18 cellular contexts compared by ENCODE assay signal in the genomic region with DNA sequence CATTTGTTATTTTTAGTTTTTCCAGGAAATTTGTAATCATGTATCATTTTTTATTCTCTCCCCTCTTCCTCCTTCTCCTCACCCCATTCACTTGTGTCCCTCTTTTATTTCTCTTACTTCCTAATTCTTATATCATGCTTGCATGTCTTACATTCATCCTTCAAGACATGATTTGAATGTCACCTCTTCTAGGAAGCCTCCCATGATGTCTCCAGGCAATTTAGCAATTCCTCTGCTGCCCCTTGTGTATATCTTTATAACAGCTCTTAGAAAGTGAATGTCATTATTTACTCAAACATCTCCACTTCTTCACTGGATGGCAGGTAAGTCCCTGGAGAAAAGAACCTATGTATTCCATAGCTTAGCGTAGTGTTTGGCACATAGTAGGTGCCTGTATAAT. TPM values are rescaled to one million over a fixed set of nuclear protein-coding genes. Genes with fewer than 3 reads are reported as not detected.
DNase-seq lines count a peak whose midpoint lies in the region; ATAC-seq, FAIRE-seq and TF ChIP-seq lines count a peak whose summit lies in the region.
"Had no signal": no experiment of that assay in that cellular context is flagged by ENCODE, and none has a peak within 500 bp of the region (broad histone marks: within the 10 kb centered on the region; RNA-seq: fewer than 3 reads in every experiment).

No MANE protein-coding gene starts in this region.

- H3K9me2 ChIP-seq in Loucy (replicated peaks; ENCODE audit: low read depth, low read length), result no peaks in the 10 kb centered on the region

- H3K27me3 ChIP-seq in DND-41 (ENCODE audit: insufficient read depth, low read length, poor library complexity) (peaks cover 15% of the 10 kb centered on the region), Loucy (ENCODE audit: insufficient read depth, low read length, poor library complexity, severe bottlenecking) (no peaks in the 10 kb centered on the region), K562 (ENCODE audit: control insufficient read depth in 2 of 2, insufficient read depth in 2 of 2, low read length in 2 of 2) (peaks cover 32 to 47% of the 10 kb centered on the region in 2 experiments), right lobe of liver (no peaks in the 10 kb centered on the region)

- H3K4me2 ChIP-seq in DND-41 (ENCODE audit: insufficient read depth, low read length) (no peak overlapping the region), Loucy (ENCODE audit: low read depth, low read length, poor library complexity, severe bottlenecking) (no peak overlapping the region), K562 (ENCODE audit: insufficient read depth, low read length) (no peak overlapping the region)

- no TSS peak for BruUV-seq in K562 (replicated peaks; lab: Mats Ljungman, UMichigan)

- no peaks in the 10 kb centered on the region for H3K4me1 ChIP-seq in DND-41 (ENCODE audit: insufficient read depth, low read length)
- H3K4me1 ChIP-seq in Loucy (ENCODE audit: insufficient read depth, low read length, poor library complexity, severe bottlenecking), result no peaks in the 10 kb centered on the region
- peaks cover 0 to 4% of the 10 kb centered on the region in 2 experiments; a peak in 1 of 5 replicates for H3K4me1 ChIP-seq in K562 (replicated peaks in 1 of 2; ENCODE audit: control insufficient read depth in 2 of 2, insufficient read depth in 2 of 2, low read length in 2 of 2)
- no peaks in the 10 kb centered on the region for H3K4me1 ChIP-seq in right lobe of liver

- no peak for DNase-seq in DND-41
- no peak for DNase-seq in K562 (ENCODE audit: extremely low read depth in 1 of 4, low spot score in 3 of 4)
- DNase-seq in right lobe of liver, result no peak
- no peak for DNase-seq in frontal cortex (ENCODE audit: low spot score in 2 of 2)
- DNase-seq in sciatic nerve (ENCODE audit: low spot score), result no peak
- DNase-seq: heart right ventricle; KG1; NCI-H2081 treated with DMSO at 0.1 percent for 48 hours; NCI-H774; retina; stimulated activated naive B cell treated with anti-CD40 and anti-IgM and Interleukin-4, amounts not matched to agents 10 μg/mL and 1 μg/mL and 100 μg/mL, for 72 hours; uterus had no signal

- H3K36me3 ChIP-seq in DND-41 (ENCODE audit: insufficient read depth, low read length) (no peaks in the 10 kb centered on the region), Loucy (ENCODE audit: insufficient read depth, low read length) (no peaks in the 10 kb centered on the region), K562 (ENCODE audit: control insufficient read depth, insufficient read depth, low read length) (no peaks in the 10 kb centered on the region), right lobe of liver (peaks cover 0 to 10% (median 1%) of the 10 kb centered on the region in 4 donors)
- H3K36me3 ChIP-seq: heart right ventricle, uterus had no signal

- 0 out of 4 replicates have a peak, but pooled peaks of 1 of the 2 experiments have one; percentile 8 for TF ChIP-seq RAD21 in K562 (CRISPR knock-in tag; conservative IDR thresholded peaks at IDR 0.05 in 1 of 2, IDR thresholded peaks at IDR 0.05 in 1 of 2)

- FAIRE-seq in K562 (lab: Jason Lieb, UNC) (no peak), frontal cortex (lab: Jason Lieb, UNC) (no peak)
- FAIRE-seq: bronchial epithelial cell had no signal

- intact Hi-C loops in K562 (cut with micrococcal nuclease), result no loop called here
- intact Hi-C loops in right lobe of liver (cut with DNase I), result no loop called here
- intact Hi-C loops in sciatic nerve (cut with DNase I), result no loop called here

- no peaks in the 10 kb centered on the region for H4K20me1 ChIP-seq in DND-41 (ENCODE audit: insufficient read depth, low read length)
- no peaks in the 10 kb centered on the region for H4K20me1 ChIP-seq in Loucy (ENCODE audit: insufficient read depth, low read length, poor library complexity, severe bottlenecking)
- no peaks in the 10 kb centered on the region; the same call in 1 of the 2 replicates for H4K20me1 ChIP-seq in K562 (replicated peaks; ENCODE audit: control insufficient read depth, insufficient read depth, low read length)

- no peak for TF ChIP-seq POLR2A in K562 (conservative IDR thresholded peaks at IDR 0.05)
- TF ChIP-seq POLR2A in right lobe of liver (IDR thresholded peaks at IDR 0.05), result no peak

- POLR2A ChIA-PET in K562 (lab: Yijun Ruan, JAX), result interaction anchor here (1.3 kb wide), 1 partner anchor 9 kb away, joined by 5 read pairs; no protein-coding TSS in a partner anchor

- H3K79me2 ChIP-seq in DND-41 (ENCODE audit: insufficient read depth, low read length) (no peaks in the 10 kb centered on the region), Loucy (ENCODE audit: insufficient read depth, low read length) (no peaks in the 10 kb centered on the region), K562 (ENCODE audit: control insufficient read depth, insufficient read depth, low read length) (no peaks in the 10 kb centered on the region)

- CTCF ChIA-PET in K562 (lab: Yijun Ruan, JAX; ENCODE audit: low intra/inter-chr PET ratio), result no interaction called here

- in situ Hi-C loops in K562 (cut with MboI), result no loop called here

- ATAC-seq in DND-41 (ENCODE audit: insufficient read depth, low read depth) (no peak), K562 (no peak), right lobe of liver (no peak), HG03520 (IDR thresholded peaks at IDR 0.05; ENCODE audit: unreplicated experiment) (no peak), sciatic nerve (no peak), GM21381 (IDR thresholded peaks at IDR 0.05; ENCODE audit: unreplicated experiment) (no peak)
- ATAC-seq: heart right ventricle had no signal

- H2AFZ ChIP-seq in DND-41 (ENCODE audit: low read depth, low read length) (no peak overlapping the region), Loucy (ENCODE audit: low read length) (no peak overlapping the region), K562 (ENCODE audit: low read depth, low read length) (no peak overlapping the region)

- H3K27ac ChIP-seq in DND-41 (ENCODE audit: low read length) (no peak overlapping the region), K562 (ENCODE audit: extremely low read depth, low read depth, low read length) (no peak overlapping the region), right lobe of liver (no peak overlapping the region)
- H3K27ac ChIP-seq: heart right ventricle, uterus had no signal

- TF ChIP-seq CTCF in DND-41 (IDR thresholded peaks at IDR 0.05; ENCODE audit: borderline replicate concordance, extremely low read depth, low read length, poor library complexity, severe bottlenecking) (peak; percentile 33), Loucy (conservative IDR thresholded peaks at IDR 0.05; ENCODE audit: low read length) (peak; percentile 49), K562 (IDR thresholded peaks at IDR 0.05 in 2 of 3, conservative IDR thresholded peaks at IDR 0.05 in 1 of 3; ENCODE audit: insufficient read depth in 2 of 3, low read depth in 1 of 3, low read length in 3 of 3) (peak in 2 of 3 experiments; percentile 19 to 29; a peak in 3 of 6 replicates), right lobe of liver (IDR thresholded peaks at IDR 0.05) (peak in 3 of 4 donors; percentile 5 to 9 (median 8))

- no peaks in the 10 kb centered on the region for H3K9me1 ChIP-seq in K562 (ENCODE audit: control insufficient read depth, insufficient read depth, low read length)

- H3F3A ChIP-seq in Loucy (ENCODE audit: low read depth), result no peaks in the 10 kb centered on the region

- 0% methylated on average over 1 of the region's 1 CpG for WGBS in K562 (ENCODE audit: insufficient coverage, low coverage, missing lambda C conversion rate)
- WGBS in right lobe of liver (ENCODE audit: insufficient coverage, low coverage, low lambda C conversion rate, missing lambda C conversion rate), result 89% methylated on average over 1 of the region's 1 CpG

- H3K4me3 ChIP-seq in DND-41 (ENCODE audit: low read depth in 1 of 2, low read length in 2 of 2) (no peak overlapping the region), Loucy (ENCODE audit: low read length, poor library complexity, severe bottlenecking) (no peak overlapping the region), K562 (no peak overlapping the region), right lobe of liver (no peak overlapping the region)
- H3K4me3 ChIP-seq: heart right ventricle, uterus had no signal

- H3K9ac ChIP-seq in DND-41 (ENCODE audit: low read depth, low read length), result no peak overlapping the region
- H3K9ac ChIP-seq in Loucy (ENCODE audit: low read depth, low read length, poor library complexity, severe bottlenecking), result no peak overlapping the region
- no peak overlapping the region for H3K9ac ChIP-seq in K562 (ENCODE audit: insufficient read depth in 1 of 2, low read depth in 2 of 2, low read length in 2 of 2)

- H3K9me3 ChIP-seq in DND-41 (ENCODE audit: insufficient read depth, low read length, severe bottlenecking) (no peaks in the 10 kb centered on the region), Loucy (ENCODE audit: insufficient read depth, low read depth, low read length) (no peaks in the 10 kb centered on the region), K562 (replicated peaks; ENCODE audit: control insufficient read depth, insufficient read depth, low read depth, low read length) (no peaks in the 10 kb centered on the region), right lobe of liver (no peaks in the 10 kb centered on the region)
- H3K9me3 ChIP-seq: heart right ventricle, uterus had no signal

- TF ChIP-seq EP300 in K562 (IDR thresholded peaks at IDR 0.05; ENCODE audit: low read length), result no peak

RNA-seq across cellular contexts. Expression of a gene that starts 7.8 kb away (rescaled TPM):
- total RNA-seq in K562 (2011; cell fraction: chromatin; rRNA removed; ENCODE audit: low replicate concordance), result not detected in 2 replicates
- not detected in 2 replicates for total RNA-seq in K562 (2011; cell fraction: nucleolus; rRNA removed)
- total RNA-seq in K562 (2011; cell fraction: nucleoplasm; rRNA removed), result not detected in 2 replicates
- total RNA-seq in K562 (2014; rRNA removed) (not detected in 2 replicates), K562 (2014; rRNA removed; fragmentation: Illumina TruSeq; extraction: Trizol) (not detected in 2 replicates), K562 (2015; rRNA removed; fragmentation: Illumina TruSeq; extraction: Trizol) (not detected in 2 replicates), K562 (2021) (0.11 TPM in 1 of 2 replicates, not detected in the other), right lobe of liver (1 to 10 TPM; 5.2 to 7.0 (median 5.7) TPM), frontal cortex (not detected), sciatic nerve (not detected)
- polyA plus RNA-seq in K562 (2011; rRNA removed) (not detected in 2 replicates), K562 (2014; fragmentation: Illumina TruSeq; extraction: Trizol) (not detected in 2 replicates), K562 (2014; fragmentation: Nextera tagmentation; extraction: Ambion mirVana) (not detected), K562 (2014; rRNA removed) (not detected in 2 replicates)
- not detected in 2 replicates for polyA plus RNA-seq in K562 (2011; cell fraction: cytosol; rRNA removed)
- polyA plus RNA-seq in K562 (2011; cell fraction: nucleus; rRNA removed), result not detected in 2 replicates
- polyA plus RNA-seq in K562 (2012), result not detected in 2 replicates
- not detected in 2 replicates for polyA minus RNA-seq in K562 (2011; rRNA and poly(A)+ RNA removed)
- not detected in 2 replicates for polyA minus RNA-seq in K562 (2011; cell fraction: cytosol; rRNA and poly(A)+ RNA removed)
- polyA minus RNA-seq in K562 (2011; cell fraction: nucleus; rRNA and poly(A)+ RNA removed), result not detected in 2 replicates
- total RNA-seq: bronchial epithelial cell, H4, heart right ventricle, myocyte had no signal
- polyA plus RNA-seq: heart right ventricle had no signal
